ENCODE assay signal across 16 cellular contexts in the genomic region with DNA sequence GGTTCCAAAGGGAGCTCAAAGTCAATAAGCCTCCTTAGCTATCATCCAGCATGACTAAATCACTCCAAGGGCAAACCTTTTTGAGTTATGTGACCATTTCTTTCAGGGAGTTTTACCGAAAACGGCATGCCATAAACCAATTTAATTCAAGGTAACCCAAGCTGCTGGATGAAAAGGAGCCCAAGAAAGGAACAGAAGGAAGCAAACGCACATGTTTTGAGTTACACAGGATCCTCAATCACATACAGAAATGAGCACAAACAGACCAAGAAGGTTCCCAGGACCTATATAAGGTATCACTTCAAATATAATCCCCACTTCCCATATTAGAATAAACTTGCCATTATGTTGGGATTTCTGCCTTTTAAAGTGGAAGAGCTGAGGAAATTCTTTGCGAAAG.
"Had no signal": no experiment of that assay in that cellular context is flagged by ENCODE, and none has a peak within 500 bp of the region (broad histone marks: within the 10 kb centered on the region; RNA-seq: fewer than 3 reads in every experiment).

No MANE protein-coding gene starts in this region.

- DNase-seq: IMR-90, Karpas-422, KG1, MG63, NCI-H1092, NCI-H1436, NCI-H187, NCI-H2029, NCI-H2081 treated with DMSO at 0.1 percent for 48 hours, NCI-H2227 treated with DMSO at 0.1 percent for 48 hours, NCI-H774, Right ventricle myocardium superior, RPMI8226, SK-N-SH, SW 1271, T-cell had no signal
